ENCODE assay signal across 1 cellular context in genomic region chr4:10015140-10015753, GRCh38.
TF ChIP-seq lines count a peak whose summit lies in the region.

No MANE protein-coding gene starts in this region.

TF ChIP-seq in HepG2, 621 proteins besides CTCF, POLR2A, EP300 and RAD21 (continued from another document):
- TF ChIP-seq IKZF5 (CRISPR knock-in tag; IDR thresholded peaks at IDR 0.05): no peak
- no peak for TF ChIP-seq ZNF280B (CRISPR knock-in tag; IDR thresholded peaks at IDR 0.05; ENCODE audit: borderline replicate concordance)
- no peak for TF ChIP-seq GPBP1L1 (CRISPR knock-in tag; IDR thresholded peaks at IDR 0.05)
- no peak for TF ChIP-seq ZNF652 (CRISPR knock-in tag; IDR thresholded peaks at IDR 0.05; ENCODE audit: borderline replicate concordance, low read depth)
- TF ChIP-seq ZSCAN21 (CRISPR knock-in tag; IDR thresholded peaks at IDR 0.05; ENCODE audit: borderline replicate concordance): peak; percentile 38; the same call in 1 of the 2 replicates
- TF ChIP-seq MAX (IDR thresholded peaks at IDR 0.05): 0 out of 2 replicates have a peak, but pooled peaks have one; percentile 29
- peak; percentile 75 for TF ChIP-seq STAG1 (CRISPR knock-in tag; IDR thresholded peaks at IDR 0.05)
- TF ChIP-seq ZBTB7A (CRISPR knock-in tag; IDR thresholded peaks at IDR 0.05): no peak
- TF ChIP-seq TEAD3 (CRISPR knock-in tag; optimal IDR thresholded peaks at IDR 0.05; ENCODE audit: borderline replicate concordance): peak; percentile 10
- TF ChIP-seq ZBTB33 (CRISPR knock-in tag; IDR thresholded peaks at IDR 0.05): peak; percentile 24; the same call in 1 of the 2 replicates
- no peak for TF ChIP-seq SIN3B (IDR thresholded peaks at IDR 0.05; ENCODE audit: low read length)
- 0 out of 2 replicates have a peak, but pooled peaks have one; percentile 6 for TF ChIP-seq CEBPG (CRISPR knock-in tag; IDR thresholded peaks at IDR 0.05)
- TF ChIP-seq ZNF878 (CRISPR knock-in tag; IDR thresholded peaks at IDR 0.05): no peak
- TF ChIP-seq ZNF230 (CRISPR knock-in tag; IDR thresholded peaks at IDR 0.05): no peak
- no peak for TF ChIP-seq FOXA3 (CRISPR knock-in tag; IDR thresholded peaks at IDR 0.05)
- TF ChIP-seq XBP1 (CRISPR knock-in tag; IDR thresholded peaks at IDR 0.05): no peak
- TF ChIP-seq BORCS8-MEF2B (CRISPR knock-in tag; IDR thresholded peaks at IDR 0.05): 0 out of 2 replicates have a peak, but pooled peaks have one; percentile 44
- TF ChIP-seq ZNF547 (CRISPR knock-in tag; IDR thresholded peaks at IDR 0.05): peak; percentile 68; the same call in 1 of the 2 replicates
- peak; percentile 74 for TF ChIP-seq HIC2 (CRISPR knock-in tag; IDR thresholded peaks at IDR 0.05; ENCODE audit: low read depth)
- no peak for TF ChIP-seq HOXA5 (CRISPR knock-in tag; IDR thresholded peaks at IDR 0.05)
- 0 out of 2 replicates have a peak, but pooled peaks have one; percentile 3 for TF ChIP-seq KDM2A (CRISPR knock-in tag; IDR thresholded peaks at IDR 0.05; ENCODE audit: borderline replicate concordance, low read depth)
- 0 out of 2 replicates have a peak, but pooled peaks have one; percentile 18 for TF ChIP-seq IRF9 (CRISPR knock-in tag; IDR thresholded peaks at IDR 0.05; ENCODE audit: borderline replicate concordance)
- TF ChIP-seq BCL3 (CRISPR knock-in tag; IDR thresholded peaks at IDR 0.05): 0 out of 2 replicates have a peak, but pooled peaks have one; percentile 54
- no peak for TF ChIP-seq SCMH1 (CRISPR knock-in tag; IDR thresholded peaks at IDR 0.05; ENCODE audit: borderline replicate concordance)
- no peak for TF ChIP-seq NFE2L2 (IDR thresholded peaks at IDR 0.05; ENCODE audit: low read length)
- TF ChIP-seq HMGA1 (CRISPR knock-in tag; conservative IDR thresholded peaks at IDR 0.05): no peak
- TF ChIP-seq ARID2 (CRISPR knock-in tag; IDR thresholded peaks at IDR 0.05; ENCODE audit: borderline replicate concordance): 0 out of 2 replicates have a peak, but pooled peaks have one; percentile 42
- TF ChIP-seq ZFP37 (CRISPR knock-in tag; IDR thresholded peaks at IDR 0.05; ENCODE audit: borderline replicate concordance): no peak
- TF ChIP-seq ZBTB49 (CRISPR knock-in tag; IDR thresholded peaks at IDR 0.05; ENCODE audit: borderline replicate concordance): no peak
- no peak for TF ChIP-seq BRD4 (CRISPR knock-in tag; IDR thresholded peaks at IDR 0.05)
- TF ChIP-seq SMAD3 (CRISPR knock-in tag; IDR thresholded peaks at IDR 0.05): no peak
- TF ChIP-seq FLYWCH1 (CRISPR knock-in tag; IDR thresholded peaks at IDR 0.05): no peak
- no peak for TF ChIP-seq AGO2 (optimal IDR thresholded peaks at IDR 0.05; ENCODE audit: low read depth, low read length)
- TF ChIP-seq PHF21A (CRISPR knock-in tag; IDR thresholded peaks at IDR 0.05): no peak
- peak; percentile 69; the same call in 1 of the 2 replicates for TF ChIP-seq SMC3 (IDR thresholded peaks at IDR 0.05; ENCODE audit: low read length)
- no peak for TF ChIP-seq FOXA1 (IDR thresholded peaks at IDR 0.05)
- no peak for TF ChIP-seq FOXA1 (CRISPR knock-in tag; IDR thresholded peaks at IDR 0.05)
- TF ChIP-seq ZNF567 (CRISPR knock-in tag; IDR thresholded peaks at IDR 0.05; ENCODE audit: borderline replicate concordance): 0 out of 2 replicates have a peak, but pooled peaks have one; percentile 35
- TF ChIP-seq SALL1 (CRISPR knock-in tag; IDR thresholded peaks at IDR 0.05): peak; percentile 34; the same call in 1 of the 2 replicates
- TF ChIP-seq STAT6 (CRISPR knock-in tag; IDR thresholded peaks at IDR 0.05; ENCODE audit: borderline replicate concordance): no peak
- TF ChIP-seq THAP7 (CRISPR knock-in tag; IDR thresholded peaks at IDR 0.05): no peak
- TF ChIP-seq REPIN1 (CRISPR knock-in tag; IDR thresholded peaks at IDR 0.05; ENCODE audit: borderline replicate concordance, low read depth): peak; percentile 41; the same call in 1 of the 2 replicates
- TF ChIP-seq TOPORS (CRISPR knock-in tag; IDR thresholded peaks at IDR 0.05): 0 out of 2 replicates have a peak, but pooled peaks have one; percentile 45
- TF ChIP-seq MBNL3 (CRISPR knock-in tag; conservative IDR thresholded peaks at IDR 0.05): no peak
- no peak for TF ChIP-seq ZNF296 (CRISPR knock-in tag; conservative IDR thresholded peaks at IDR 0.05)
- no peak for TF ChIP-seq JUNB (CRISPR knock-in tag; IDR thresholded peaks at IDR 0.05; ENCODE audit: borderline replicate concordance)
